In the genomic region with DNA sequence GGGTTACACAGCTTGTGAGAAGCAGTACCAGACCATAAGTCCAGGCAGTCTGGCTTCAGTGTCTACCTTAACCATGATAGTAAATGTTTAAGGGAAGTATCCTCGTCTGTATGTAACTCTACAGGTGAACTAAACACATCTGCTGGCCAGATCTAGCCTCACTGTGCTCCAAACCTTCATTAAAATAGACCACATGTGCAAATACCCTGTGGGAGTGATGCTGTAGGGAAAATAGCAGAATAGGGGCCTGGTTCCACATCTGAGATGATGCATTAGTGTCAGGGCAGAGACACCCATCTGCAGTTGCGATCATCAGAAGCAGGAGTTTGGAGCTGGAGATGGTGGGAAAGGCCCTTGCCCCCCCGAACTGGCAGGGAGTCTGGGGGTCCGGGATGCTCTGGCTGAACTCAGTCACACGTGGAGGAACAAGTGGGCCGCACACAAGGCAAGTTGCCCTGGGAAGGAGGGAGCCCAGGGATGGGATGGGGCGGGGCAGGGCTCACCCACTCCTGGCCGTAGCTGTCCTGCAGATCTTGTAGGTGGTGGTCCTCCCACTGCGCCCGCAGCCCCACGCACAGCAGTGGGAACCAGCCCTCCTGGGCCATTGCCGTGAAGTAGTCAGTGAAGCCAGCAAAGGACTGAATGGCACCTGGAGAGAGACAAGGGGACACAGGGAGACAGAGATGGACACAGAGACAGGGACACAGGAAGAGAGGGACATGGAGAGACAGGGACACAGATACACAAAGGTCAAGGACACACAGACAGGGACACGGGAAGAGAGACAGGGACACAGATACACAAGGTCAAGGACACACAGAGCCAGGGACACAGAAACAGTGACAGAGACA, we compare ENCODE assay signal across 20 cellular contexts. TPM values are rescaled to one million over a fixed set of nuclear protein-coding genes. Genes with fewer than 3 reads are reported as not detected.
"Had no signal": no experiment of that assay in that cellular context is flagged by ENCODE, and none has a peak within 500 bp of the region (broad histone marks: within the 10 kb centered on the region; RNA-seq: fewer than 3 reads in every experiment).

No MANE protein-coding gene starts in this region.

- H3K9me3 ChIP-seq: ovary, sigmoid colon, testis, upper lobe of right lung had no signal

- H3K79me2 ChIP-seq: hepatocyte had no signal

- H3K4me3 ChIP-seq: hepatocyte, lung, ovary, sigmoid colon, testis, upper lobe of right lung had no signal

- H3K4me3 Mint-ChIP-seq: activated CD4-positive, alpha-beta memory T cell treated with anti-CD3 and anti-CD28 coated beads for 36 hours; activated CD8-positive, alpha-beta memory T cell treated with anti-CD3 and anti-CD28 coated beads, Interleukin-2, amount 10 ng/mL, durations not matched to agents 7 days and 5 days; mesothelial cell of epicardium; nephron progenitor cell; stimulated activated naive CD8-positive, alpha-beta T cell treated with anti-CD3 and anti-CD28 coated beads, Interleukin-15, amount 100 ng/mL, for 72 hours had no signal

- H3K4me2 ChIP-seq: hepatocyte had no signal

- ATAC-seq: activated CD8-positive, alpha-beta memory T cell treated with anti-CD3 and anti-CD28 coated beads, Interleukin-2, amount 10 ng/mL, durations not matched to agents 7 days and 5 days; SK-N-SH treated with all-trans-retinoic acid at 6 μM for 48 hours; stimulated activated naive CD8-positive, alpha-beta T cell treated with anti-CD3 and anti-CD28 coated beads, Interleukin-15, amount 100 ng/mL, for 72 hours; upper lobe of right lung had no signal

- H3K36me3 Mint-ChIP-seq: activated CD8-positive, alpha-beta memory T cell treated with anti-CD3 and anti-CD28 coated beads, Interleukin-2, amount 10 ng/mL, durations not matched to agents 7 days and 5 days; mesothelial cell of epicardium had no signal

- DNase-seq: activated CD4-positive, alpha-beta memory T cell treated with anti-CD3 and anti-CD28 coated beads for 36 hours; activated CD8-positive, alpha-beta memory T cell treated with anti-CD3 and anti-CD28 coated beads, Interleukin-2, amount 10 ng/mL, durations not matched to agents 7 days and 5 days; activated naive CD4-positive, alpha-beta T cell treated with anti-CD3 and anti-CD28 coated beads, Interleukin-2, amount 50 U/mL, for 16 hours; activated T-cell treated with anti-CD3 and anti-CD28 coated beads, Interleukin-2, amount 50 U/mL, for 1 hour; islet precursor cell; nephron progenitor cell; ovary; sigmoid colon; stimulated activated CD4-positive, alpha-beta T cell treated with anti-CD3 and anti-CD28 coated beads, Interleukin-1b, Interleukin-23, amount 100 ng/mL, for 48 hours; stimulated activated naive CD8-positive, alpha-beta T cell treated with anti-CD3 and anti-CD28 coated beads, Interleukin-15, amount 100 ng/mL, for 72 hours; T-helper 1 cell; testis; upper lobe of right lung had no signal

- H3K9me3 Mint-ChIP-seq: activated CD4-positive, alpha-beta memory T cell treated with anti-CD3 and anti-CD28 coated beads for 36 hours; activated T-helper 2 cell treated with anti-CD3 and anti-CD28 coated beads, Interferon-gamma antibody, Interleukin-2, Interleukin-4, amounts not matched to agents 10 μg/mL and 5 μg/mL and 100 μg/mL, durations not matched to agents 14 hours and 24 hours and 36 hours; mesothelial cell of epicardium; stimulated activated naive CD8-positive, alpha-beta T cell treated with anti-CD3 and anti-CD28 coated beads, Interleukin-15, amount 100 ng/mL, for 72 hours had no signal

- H3K27ac ChIP-seq: hepatocyte, ovary, sigmoid colon, testis, upper lobe of right lung had no signal

- H3K36me3 ChIP-seq: ovary, upper lobe of right lung had no signal

- H3K4me1 ChIP-seq: testis, upper lobe of right lung had no signal

- H2AFZ ChIP-seq: hepatocyte had no signal

- H3K27me3 ChIP-seq: hepatocyte, ovary, testis, upper lobe of right lung had no signal

- H3K27ac Mint-ChIP-seq: activated CD4-positive, alpha-beta memory T cell treated with anti-CD3 and anti-CD28 coated beads for 36 hours; activated CD8-positive, alpha-beta memory T cell treated with anti-CD3 and anti-CD28 coated beads, Interleukin-2, amount 10 ng/mL, durations not matched to agents 7 days and 5 days; activated T-helper 2 cell treated with anti-CD3 and anti-CD28 coated beads, Interferon-gamma antibody, Interleukin-2, Interleukin-4, amounts not matched to agents 10 μg/mL and 5 μg/mL and 100 μg/mL, durations not matched to agents 14 hours and 24 hours and 36 hours; mesothelial cell of epicardium; nephron progenitor cell had no signal

RNA-seq across cellular contexts. Expression of a gene that starts 10.7 kb away (rescaled TPM):
- total RNA-seq: activated CD4-positive, alpha-beta memory T cell treated with anti-CD3 and anti-CD28 coated beads for 36 hours; activated CD8-positive, alpha-beta memory T cell treated with anti-CD3 and anti-CD28 coated beads, Interleukin-2, amount 10 ng/mL, durations not matched to agents 7 days and 5 days; activated T-helper 2 cell treated with anti-CD3 and anti-CD28 coated beads, Interferon-gamma antibody, Interleukin-2, Interleukin-4, amounts not matched to agents 10 μg/mL and 5 μg/mL and 100 μg/mL, durations not matched to agents 14 hours and 24 hours and 36 hours; cardiac septum; lung; ovary; sigmoid colon; upper lobe of right lung had no signal

RNA-seq across cellular contexts. Expression of a gene that starts 19.5 kb away (rescaled TPM):
- total RNA-seq: activated CD4-positive, alpha-beta memory T cell treated with anti-CD3 and anti-CD28 coated beads for 36 hours; activated CD8-positive, alpha-beta memory T cell treated with anti-CD3 and anti-CD28 coated beads, Interleukin-2, amount 10 ng/mL, durations not matched to agents 7 days and 5 days; activated T-helper 2 cell treated with anti-CD3 and anti-CD28 coated beads, Interferon-gamma antibody, Interleukin-2, Interleukin-4, amounts not matched to agents 10 μg/mL and 5 μg/mL and 100 μg/mL, durations not matched to agents 14 hours and 24 hours and 36 hours; cardiac septum; hepatocyte; lung; mesothelial cell of epicardium; ovary; sigmoid colon; upper lobe of right lung had no signal
- polyA plus RNA-seq: esophagus, hepatocyte, lung, ovary, sigmoid colon had no signal

RNA-seq across cellular contexts. Expression of a gene that starts 24.6 kb away (rescaled TPM):
- total RNA-seq: activated CD8-positive, alpha-beta memory T cell treated with anti-CD3 and anti-CD28 coated beads, Interleukin-2, amount 10 ng/mL, durations not matched to agents 7 days and 5 days; activated T-helper 2 cell treated with anti-CD3 and anti-CD28 coated beads, Interferon-gamma antibody, Interleukin-2, Interleukin-4, amounts not matched to agents 10 μg/mL and 5 μg/mL and 100 μg/mL, durations not matched to agents 14 hours and 24 hours and 36 hours; cardiac septum; hepatocyte; ovary; sigmoid colon; upper lobe of right lung had no signal
- polyA plus RNA-seq: ovary had no signal

RNA-seq across cellular contexts. Expression of a gene that starts 33.2 kb away (rescaled TPM):
- total RNA-seq: activated CD4-positive, alpha-beta memory T cell treated with anti-CD3 and anti-CD28 coated beads for 36 hours; activated CD8-positive, alpha-beta memory T cell treated with anti-CD3 and anti-CD28 coated beads, Interleukin-2, amount 10 ng/mL, durations not matched to agents 7 days and 5 days; activated T-helper 2 cell treated with anti-CD3 and anti-CD28 coated beads, Interferon-gamma antibody, Interleukin-2, Interleukin-4, amounts not matched to agents 10 μg/mL and 5 μg/mL and 100 μg/mL, durations not matched to agents 14 hours and 24 hours and 36 hours; cardiac septum; hepatocyte; lung; mesothelial cell of epicardium; ovary; sigmoid colon; upper lobe of right lung had no signal
- polyA plus RNA-seq: esophagus, hepatocyte, lung, ovary, sigmoid colon had no signal
